Comparison of ENCODE assay signal across 18 cellular contexts in the genomic region with DNA sequence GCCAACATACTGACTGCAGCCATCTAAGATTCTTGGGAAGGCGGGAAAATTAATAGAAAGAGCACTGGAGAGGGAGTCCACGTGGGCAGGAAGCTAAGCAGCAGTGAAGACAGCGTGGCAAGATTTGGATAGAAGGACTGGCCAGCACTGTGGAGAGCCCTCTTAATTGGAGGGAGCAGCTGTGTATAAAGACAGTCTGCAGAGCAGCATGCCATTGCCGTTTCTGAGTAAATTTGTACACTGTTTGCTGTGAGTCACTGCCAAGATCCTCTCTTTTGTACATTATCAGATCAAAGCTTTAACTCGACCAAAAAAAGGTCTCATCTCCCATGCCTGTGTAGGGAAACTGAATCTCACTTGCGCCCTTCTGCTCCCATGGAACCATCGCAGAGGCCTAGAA. TPM values are rescaled to one million over a fixed set of nuclear protein-coding genes. Genes with fewer than 3 reads are reported as not detected.
DNase-seq lines count a peak whose midpoint lies in the region; TF ChIP-seq lines count a peak whose summit lies in the region.
"Had no signal": no experiment of that assay in that cellular context is flagged by ENCODE, and none has a peak within 500 bp of the region (broad histone marks: within the 10 kb centered on the region; RNA-seq: fewer than 3 reads in every experiment).

No MANE protein-coding gene starts in this region.

- no peaks in the 10 kb centered on the region for H3K9me2 ChIP-seq in SK-N-SH

- H3K9me3 ChIP-seq in AG04450 (ENCODE audit: control insufficient read depth, insufficient read depth, low read length) = no peaks in the 10 kb centered on the region
- H3K9me3 ChIP-seq in CD4-positive, alpha-beta memory T cell (ENCODE audit: control insufficient read depth in 1 of 2, low read length in 2 of 2) = no peaks in the 10 kb centered on the region
- H3K9me3 ChIP-seq in SK-N-SH = no peaks in the 10 kb centered on the region
- no peaks in the 10 kb centered on the region for H3K9me3 ChIP-seq in fibroblast of lung (ENCODE audit: control insufficient read depth, insufficient read depth, low read depth, low read length)
- H3K9me3 ChIP-seq: ovary, thoracic aorta had no signal

- peaks cover 54 to 71% (median 57%) of the 10 kb centered on the region in 4 donors for H3K4me1 Mint-ChIP-seq in CD4-positive, alpha-beta memory T cell
- H3K4me1 Mint-ChIP-seq in progenitor cell of endocrine pancreas (ENCODE audit: low read depth) = no peaks in the 10 kb centered on the region

- peak overlapping the region in 5 of 7 donors; percentile 24 to 74 (median 31) for H3K27ac Mint-ChIP-seq in CD4-positive, alpha-beta memory T cell
- H3K27ac Mint-ChIP-seq in progenitor cell of endocrine pancreas = no peak overlapping the region

- H3K27me3 ChIP-seq in AG04450 (ENCODE audit: control insufficient read depth, insufficient read depth, low read length) (no peaks in the 10 kb centered on the region), SK-N-SH (ENCODE audit: insufficient read depth) (no peaks in the 10 kb centered on the region), fibroblast of lung (ENCODE audit: control insufficient read depth, insufficient read depth, low read length) (no peaks in the 10 kb centered on the region)
- H3K27me3 ChIP-seq in CD4-positive, alpha-beta memory T cell (ENCODE audit: insufficient read depth, low read length) = no peaks in the 10 kb centered on the region
- H3K27me3 ChIP-seq: ovary had no signal

- TF ChIP-seq RAD21 in SK-N-SH (IDR thresholded peaks at IDR 0.05; ENCODE audit: low read length) = no peak

- peaks cover 10% of the 10 kb centered on the region for H3F3A ChIP-seq in SK-N-SH (replicated peaks; ENCODE audit: insufficient read depth)

- intact Hi-C loops in CD4-positive, alpha-beta memory T cell (cut with micrococcal nuclease) = no loop called here

- H3K27me3 Mint-ChIP-seq in CD4-positive, alpha-beta memory T cell = no peaks in the 10 kb centered on the region
- peaks cover 30% of the 10 kb centered on the region for H3K27me3 Mint-ChIP-seq in progenitor cell of endocrine pancreas

- H3K36me3 ChIP-seq in CD4-positive, alpha-beta memory T cell (ENCODE audit: insufficient read depth, low read length) = peaks cover 7% of the 10 kb centered on the region
- H3K36me3 ChIP-seq in SK-N-SH (replicated peaks in 1 of 2; ENCODE audit: control insufficient read depth in 1 of 2, insufficient read depth in 2 of 2, low read length in 1 of 2) = peaks cover 0 to 18% of the 10 kb centered on the region in 2 experiments
- H3K36me3 ChIP-seq in fibroblast of lung (ENCODE audit: control insufficient read depth, insufficient read depth, low read length) = no peaks in the 10 kb centered on the region
- H3K36me3 ChIP-seq: ovary, thoracic aorta had no signal

- no peaks in the 10 kb centered on the region for H3K9me3 Mint-ChIP-seq in CD4-positive, alpha-beta memory T cell
- no peaks in the 10 kb centered on the region for H3K9me3 Mint-ChIP-seq in progenitor cell of endocrine pancreas (ENCODE audit: low read depth)
- H3K9me3 Mint-ChIP-seq: activated naive CD4-positive, alpha-beta T cell treated with anti-CD3 and anti-CD28 coated beads, Interleukin-2, amount 50 U/mL, for 72 hours had no signal

- H3K36me3 Mint-ChIP-seq in CD4-positive, alpha-beta memory T cell = peaks cover 22 to 41% of the 10 kb centered on the region in 2 donors
- no peaks in the 10 kb centered on the region for H3K36me3 Mint-ChIP-seq in progenitor cell of endocrine pancreas (ENCODE audit: insufficient read depth)

- peaks cover 44% of the 10 kb centered on the region; the same call in 1 of the 2 replicates for H3K79me2 ChIP-seq in SK-N-SH (ENCODE audit: insufficient read depth)
- H3K79me2 ChIP-seq in fibroblast of lung (ENCODE audit: control insufficient read depth, insufficient read depth, low read length) = no peaks in the 10 kb centered on the region

- H3K4me1 ChIP-seq in CD4-positive, alpha-beta memory T cell (ENCODE audit: insufficient read depth, low read length) = peaks cover 32% of the 10 kb centered on the region
- H3K4me1 ChIP-seq in SK-N-SH (ENCODE audit: control insufficient read depth in 1 of 2, insufficient read depth in 2 of 2, low read depth in 1 of 2, low read length in 1 of 2) = peaks cover 11 to 27% of the 10 kb centered on the region in 2 experiments; a peak in 3 of 4 replicates
- H3K4me1 ChIP-seq in fibroblast of lung (ENCODE audit: control insufficient read depth, extremely low read depth, insufficient read depth, low read length) = peaks cover 2% of the 10 kb centered on the region

- TF ChIP-seq CTCF in AG04450 (IDR thresholded peaks at IDR 0.05; ENCODE audit: low read depth, low read length) (no peak), SK-N-SH (IDR thresholded peaks at IDR 0.05) (no peak), fibroblast of lung (conservative IDR thresholded peaks at IDR 0.05 in 1 of 2, IDR thresholded peaks at IDR 0.05 in 1 of 2; ENCODE audit: low read depth in 1 of 2, low read length in 2 of 2) (no peak), progenitor cell of endocrine pancreas (IDR thresholded peaks at IDR 0.05; ENCODE audit: unreplicated experiment) (no peak), RWPE1 (conservative IDR thresholded peaks at IDR 0.05; ENCODE audit: low read depth) (no peak)

- WGBS in SK-N-SH (ENCODE audit: low lambda C conversion rate) = 53% methylated on average over 7 of the region's 7 CpGs

- TF ChIP-seq EP300 in SK-N-SH (IDR thresholded peaks at IDR 0.05; ENCODE audit: borderline replicate concordance in 1 of 2, low read depth in 1 of 2, low read length in 1 of 2) = peak; percentile 31 to 44; a peak in 2 of 4 replicates

- CTCF ChIA-PET in AG04450 (lab: Charles Lee) = interaction anchor here (0.7 to 3.3 kb wide), 4 partner anchors 13 to 233 kb away, joined by 3 to 22 read pairs (median 5); a partner anchor contains a TSS
- CTCF ChIA-PET in CD4-positive, alpha-beta memory T cell (lab: Charles Lee; ENCODE audit: partially characterized antibody) = no interaction called here
- CTCF ChIA-PET in SK-N-SH (lab: Yijun Ruan, JAX) = interaction anchor here (1.8 kb wide), 1 partner anchor 46 kb away, joined by 7 read pairs; a partner anchor contains a TSS
- CTCF ChIA-PET in RWPE1 (lab: Yijun Ruan, JAX) = interaction anchor here (0.6 kb wide), 1 partner anchor 31 kb away, joined by 3 read pairs; no protein-coding TSS in a partner anchor

- no peak overlapping the region for H3K9ac ChIP-seq in SK-N-SH
- H3K9ac ChIP-seq in fibroblast of lung (ENCODE audit: insufficient read depth, low read length) = no peak overlapping the region

- POLR2A ChIA-PET in AG04450 (lab: Yijun Ruan, JAX) = interaction anchor here (1.0 kb wide), 1 partner anchor 13 kb away, joined by 4 read pairs; no protein-coding TSS in a partner anchor
- POLR2A ChIA-PET in CD4-positive, alpha-beta memory T cell (lab: Charles Lee; ENCODE audit: partially characterized antibody) = no interaction called here
- POLR2A ChIA-PET in SK-N-SH (lab: Yijun Ruan, JAX) = no interaction called here
- POLR2A ChIA-PET in RWPE1 (lab: Yijun Ruan, JAX; ENCODE audit: low non-redundant PET) = no interaction called here

- H3K4me3 Mint-ChIP-seq in CD4-positive, alpha-beta memory T cell = peak overlapping the region in 6 of 8 donors; percentile 9 to 76 (median 36)
- no peak overlapping the region for H3K4me3 Mint-ChIP-seq in progenitor cell of endocrine pancreas (ENCODE audit: low read depth)

- H2AFZ ChIP-seq in SK-N-SH (ENCODE audit: low read depth) = no peak overlapping the region
- no peak overlapping the region for H2AFZ ChIP-seq in fibroblast of lung (ENCODE audit: low read length)

- DNase-seq in AG04450 (ENCODE audit: low read depth, low spot score) (peak; percentile 41), SK-N-SH (no peak), fibroblast of lung (ENCODE audit: low read depth in 2 of 2) (peak; percentile 39 to 47), amniotic stem cell (lab: John Stamatoyannopoulos, UW) (no peak), progenitor cell of endocrine pancreas (ENCODE audit: low spot score, unreplicated experiment) (no peak), RWPE1 (ENCODE audit: low spot score) (no peak)
- no peak for DNase-seq in CD4-positive, alpha-beta memory T cell
- no peak for DNase-seq in effector CD4-positive, alpha-beta T cell
- DNase-seq: activated CD4-positive, alpha-beta T cell treated with anti-CD3 and anti-CD28 coated beads for 1 hour; activated CD8-positive, alpha-beta memory T cell treated with anti-CD3 and anti-CD28 coated beads, Interleukin-2, amount 50 U/mL, for 48 hours; central memory CD4-positive, alpha-beta T cell; HCEC 1CT; ovary had no signal

- H3K4me2 ChIP-seq in SK-N-SH = peak overlapping the region; percentile 44
- H3K4me2 ChIP-seq in fibroblast of lung (ENCODE audit: extremely low read depth, insufficient read depth, low read length) = no peak overlapping the region

- no peak overlapping the region for H3K4me3 ChIP-seq in AG04450 (ENCODE audit: low read depth, low read length)
- no peak overlapping the region for H3K4me3 ChIP-seq in CD4-positive, alpha-beta memory T cell (ENCODE audit: low read length in 2 of 2)
- no peak overlapping the region for H3K4me3 ChIP-seq in SK-N-SH (ENCODE audit: low read depth in 2 of 2, low read length in 1 of 2)
- H3K4me3 ChIP-seq in fibroblast of lung (replicated peaks in 1 of 4; ENCODE audit: control extremely low read depth in 1 of 4, insufficient read depth in 1 of 4, low read depth in 3 of 4, low read length in 4 of 4) = no peak overlapping the region
- H3K4me3 ChIP-seq: ovary, skin epidermis, thoracic aorta had no signal

- H4K20me1 ChIP-seq in SK-N-SH (ENCODE audit: insufficient read depth) (no peaks in the 10 kb centered on the region), fibroblast of lung (ENCODE audit: control insufficient read depth, extremely low read depth, insufficient read depth, low read length) (no peaks in the 10 kb centered on the region)

- H3K27ac ChIP-seq in AG04450 (ENCODE audit: low read depth, low read length) = no peak overlapping the region
- H3K27ac ChIP-seq in CD4-positive, alpha-beta memory T cell (ENCODE audit: low read depth, low read length) = no peak overlapping the region
- H3K27ac ChIP-seq in SK-N-SH (ENCODE audit: low read depth in 2 of 2, low read length in 1 of 2) = peak overlapping the region; percentile 58 to 60; a peak in 3 of 4 replicates
- H3K27ac ChIP-seq in fibroblast of lung (ENCODE audit: insufficient read depth, low read length) = no peak overlapping the region
- no peak overlapping the region for H3K27ac ChIP-seq in RWPE1
- H3K27ac ChIP-seq: ovary, skin epidermis, thoracic aorta had no signal

RNA-seq across cellular contexts. Expression of a gene that starts 45.3 kb away (rescaled TPM):
- 6.1 and 6.8 TPM in 2 replicates for polyA plus RNA-seq in AG04450 (2011; rRNA removed)
- 7.7 and 9.2 TPM in 2 replicates for polyA minus RNA-seq in AG04450 (2011; rRNA and poly(A)+ RNA removed)
- total RNA-seq in CD4-positive, alpha-beta memory T cell = not detected
- polyA plus RNA-seq in CD4-positive, alpha-beta memory T cell = not detected
- 9.2 and 13.4 TPM in 2 replicates for polyA plus RNA-seq in SK-N-SH (2012; rRNA removed)
- 7.1 and 9.7 TPM in 2 replicates for polyA plus RNA-seq in SK-N-SH (2012; cell fraction: cytosol; rRNA removed)
- polyA plus RNA-seq in SK-N-SH (2012; cell fraction: nucleus; rRNA removed) = 6.6 and 9.4 TPM in 2 replicates
- 2.8 and 3.6 TPM in 2 replicates for total RNA-seq in fibroblast of lung
- polyA plus RNA-seq in fibroblast of lung = 6.3 and 18.0 TPM in 2 replicates
- polyA plus RNA-seq in fibroblast of lung (2012) = 2.9 and 4.2 TPM in 2 replicates
- polyA minus RNA-seq in fibroblast of lung (ENCODE audit: low replicate concordance) = 1.8 and 9.7 TPM in 2 replicates
- 0.12 TPM in 1 of 2 replicates, not detected in the other for total RNA-seq in progenitor cell of endocrine pancreas
- total RNA-seq: activated naive CD4-positive, alpha-beta T cell treated with anti-CD3 and anti-CD28 coated beads, Interleukin-2, amount 50 U/mL, for 72 hours; left lobe of liver; T-helper 2 cell treated with Interferon-gamma antibody and Interleukin-4, amounts not matched to agents 100 ng/mL and 5 ng/mL, for 36 hours had no signal

Comparison
In these comparisons a context has a peak if more than half of its experiments do, and no peak if none do; other contexts are left out.
1. DNase-seq: peak in AG04450 (single experiment) and fibroblast of lung (2 of 2); none in CD4-positive, alpha-beta memory T cell (0 of 5), SK-N-SH (single experiment), effector CD4-positive, alpha-beta T cell (single experiment), amniotic stem cell (single experiment), progenitor cell of endocrine pancreas (single experiment) and RWPE1 (single experiment).
2. H3K27ac ChIP-seq: peak in SK-N-SH (2 of 2); none in AG04450 (single experiment), CD4-positive, alpha-beta memory T cell (single experiment), fibroblast of lung (single experiment) and RWPE1 (single experiment).